In genomic region chr9:128339761-128340690, GRCh38 we compare ENCODE assay signal across 8 cellular contexts. TPM values are rescaled to one million over a fixed set of nuclear protein-coding genes. Genes with fewer than 3 reads are reported as not detected.
A peak's percentile ranks its signal among the peaks of the same experiment; 100 is the strongest.
DNase-seq lines count a peak whose midpoint lies in the region; ATAC-seq and TF ChIP-seq lines count a peak whose summit lies in the region.

SLC27A4 (plus strand) TSS chr9:128340527; CDS start chr9:128343133, 2,606 bp downstream.

- H3K36me3 Mint-ChIP-seq in activated naive CD4-positive, alpha-beta T cell treated with anti-CD3 and anti-CD28 coated beads, Interleukin-2, amount 10 ng/mL, durations not matched to agents 7 days and 5 days, result peaks cover 3% of the 10 kb centered on the region

- DNase-seq in DMS79 (lab: John Stamatoyannopoulos, UW), result peak; percentile 37
- DNase-seq in LHCN-M2 (ENCODE audit: low read depth), result peak; percentile 63
- peak; percentile 94 for DNase-seq in SK-N-SH
- DNase-seq in activated naive CD4-positive, alpha-beta T cell treated with anti-CD3 and anti-CD28 coated beads, Interleukin-2, amount 10 ng/mL, durations not matched to agents 7 days and 5 days, result peak; percentile 87
- DNase-seq in globus pallidus (ENCODE audit: low spot score), result peak; percentile 65
- DNase-seq in occipital lobe (lab: John Stamatoyannopoulos, UW), result peak; percentile 66

- no peaks in the 10 kb centered on the region for H3K9me2 ChIP-seq in SK-N-SH

- H3K4me2 ChIP-seq in SK-N-SH, result peak within 1 kb of the TSS; percentile 99

- CTCF ChIA-PET in SK-N-SH (lab: Yijun Ruan, JAX), result interaction anchor here (1.1 to 1.3 kb wide), 2 partner anchors 43 to 81 kb away, joined by 3 to 5 read pairs; partner anchors contain the start of gene CERCAM
- CTCF ChIA-PET in activated naive CD4-positive, alpha-beta T cell treated with anti-CD3 and anti-CD28 coated beads, Interleukin-2, amount 10 ng/mL, durations not matched to agents 7 days and 5 days (lab: Charles Lee), result no interaction called here

- H3K27ac ChIP-seq in SK-N-SH (ENCODE audit: low read depth in 2 of 2, low read length in 1 of 2) (peak within 1 kb of the TSS; percentile 20 to 44; a peak in 3 of 4 replicates), temporal lobe (ENCODE audit: low read depth, low read length) (no peak within 1 kb of the TSS)

- peak within 1 kb of the TSS; percentile 67 for H3K9ac ChIP-seq in SK-N-SH

- no peaks in the 10 kb centered on the region for H3K9me3 Mint-ChIP-seq in activated naive CD4-positive, alpha-beta T cell treated with anti-CD3 and anti-CD28 coated beads, Interleukin-2, amount 10 ng/mL, durations not matched to agents 7 days and 5 days

- 52% methylated on average over 7 of the region's 75 CpGs for WGBS in SK-N-SH (ENCODE audit: low lambda C conversion rate)

- H4K20me1 ChIP-seq in SK-N-SH (ENCODE audit: insufficient read depth), result 0 out of 2 replicates have a peak, but pooled peaks cover 3% of the 10 kb centered on the region

- peak within 1 kb of the TSS; percentile 73 to 89 for H3K4me3 ChIP-seq in SK-N-SH (ENCODE audit: low read depth in 2 of 2, low read length in 1 of 2)

- H3K4me1 ChIP-seq in SK-N-SH (ENCODE audit: control insufficient read depth in 1 of 2, insufficient read depth in 2 of 2, low read depth in 1 of 2, low read length in 1 of 2), result peaks cover 0 to 6% of the 10 kb centered on the region in 2 experiments; a peak in 1 of 4 replicates

- peaks cover 17 to 20% of the 10 kb centered on the region in 2 experiments for H3K36me3 ChIP-seq in SK-N-SH (replicated peaks in 1 of 2; ENCODE audit: control insufficient read depth in 1 of 2, insufficient read depth in 2 of 2, low read length in 1 of 2)

- H3K27me3 ChIP-seq in SK-N-SH (ENCODE audit: insufficient read depth), result no peaks in the 10 kb centered on the region

- peak within 1 kb of the TSS; percentile 89 for H3K4me3 Mint-ChIP-seq in activated naive CD4-positive, alpha-beta T cell treated with anti-CD3 and anti-CD28 coated beads, Interleukin-2, amount 10 ng/mL, durations not matched to agents 7 days and 5 days

- peaks cover 11% of the 10 kb centered on the region for H3K4me1 Mint-ChIP-seq in activated naive CD4-positive, alpha-beta T cell treated with anti-CD3 and anti-CD28 coated beads, Interleukin-2, amount 10 ng/mL, durations not matched to agents 7 days and 5 days

- no peaks in the 10 kb centered on the region for H3K27me3 Mint-ChIP-seq in activated naive CD4-positive, alpha-beta T cell treated with anti-CD3 and anti-CD28 coated beads, Interleukin-2, amount 10 ng/mL, durations not matched to agents 7 days and 5 days

- H2AFZ ChIP-seq in SK-N-SH (ENCODE audit: low read depth), result peak within 1 kb of the TSS; percentile 100

- TF ChIP-seq RAD21 in SK-N-SH (IDR thresholded peaks at IDR 0.05; ENCODE audit: low read length), result no peak

- peak; percentile 73 for ATAC-seq in GM21723 (IDR thresholded peaks at IDR 0.05; ENCODE audit: unreplicated experiment)

- H3K27ac Mint-ChIP-seq in activated naive CD4-positive, alpha-beta T cell treated with anti-CD3 and anti-CD28 coated beads, Interleukin-2, amount 10 ng/mL, durations not matched to agents 7 days and 5 days, result peak within 1 kb of the TSS; percentile 89

- TF ChIP-seq EP300 in SK-N-SH (IDR thresholded peaks at IDR 0.05; ENCODE audit: borderline replicate concordance in 1 of 2, low read depth in 1 of 2, low read length in 1 of 2), result no peak

- POLR2A ChIA-PET in SK-N-SH (lab: Yijun Ruan, JAX), result no interaction called here

- H3K79me2 ChIP-seq in SK-N-SH (ENCODE audit: insufficient read depth), result peaks cover 19% of the 10 kb centered on the region; the same call in 1 of the 2 replicates

- no peak for TF ChIP-seq CTCF in SK-N-SH (IDR thresholded peaks at IDR 0.05)

- H3K9me3 ChIP-seq in SK-N-SH, result no peaks in the 10 kb centered on the region

- peaks cover 18% of the 10 kb centered on the region for H3F3A ChIP-seq in SK-N-SH (replicated peaks; ENCODE audit: insufficient read depth)

TF ChIP-seq in SK-N-SH, 30 proteins besides CTCF, POLR2A, EP300 and RAD21:
- TF ChIP-seq POLR2AphosphoS5 (IDR thresholded peaks at IDR 0.05; ENCODE audit: low read depth, low read length), result no peak
- TF ChIP-seq MAX (IDR thresholded peaks at IDR 0.05; ENCODE audit: low read depth), result peak; percentile 43; the same call in 1 of the 2 replicates
- TF ChIP-seq MXI1 (IDR thresholded peaks at IDR 0.05; ENCODE audit: low read depth, low read length), result peak; percentile 41; the same call in 1 of the 2 replicates
- no peak for TF ChIP-seq FOXJ3 (CRISPR knock-in tag; IDR thresholded peaks at IDR 0.05)
- TF ChIP-seq TEAD4 (IDR thresholded peaks at IDR 0.05; ENCODE audit: borderline replicate concordance, insufficient read depth), result peak; percentile 41; the same call in 1 of the 2 replicates
- TF ChIP-seq NRF1 (IDR thresholded peaks at IDR 0.05; ENCODE audit: low read depth, low read length), result peak; percentile 71
- no peak for TF ChIP-seq CHD2 (IDR thresholded peaks at IDR 0.05; ENCODE audit: low read length, partially characterized antibody)
- TF ChIP-seq TCF12 (IDR thresholded peaks at IDR 0.05), result no peak
- TF ChIP-seq SIN3A (IDR thresholded peaks at IDR 0.05; ENCODE audit: borderline replicate concordance, low read depth, low read length), result no peak; the same call in 1 of the 2 replicates
- TF ChIP-seq NFIC (IDR thresholded peaks at IDR 0.05; ENCODE audit: borderline replicate concordance), result no peak
- TF ChIP-seq USF2 (IDR thresholded peaks at IDR 0.05; ENCODE audit: borderline replicate concordance, low read depth, low read length), result no peak
- TF ChIP-seq RFX5 (IDR thresholded peaks at IDR 0.05; ENCODE audit: low read length), result no peak

RNA-seq across cellular contexts. Expression of gene SLC27A4, which starts in this region (rescaled TPM):
- total RNA-seq in LHCN-M2 (2014; rRNA removed) (37.3 and 37.5 TPM in 2 replicates), occipital lobe (23.9 TPM), temporal lobe (17.0 TPM)
- polyA plus RNA-seq in LHCN-M2 (2012), result 25.7 TPM
- polyA plus RNA-seq in SK-N-SH (2012; rRNA removed), result 17.9 and 24.1 TPM in 2 replicates
- 10.2 and 15.9 TPM in 2 replicates for polyA plus RNA-seq in SK-N-SH (2012; cell fraction: cytosol; rRNA removed)
- polyA plus RNA-seq in SK-N-SH (2012; cell fraction: nucleus; rRNA removed), result 31.8 and 41.7 TPM in 2 replicates

Comparison
In these comparisons a context has a peak if more than half of its experiments do, and no peak if none do; other contexts are left out.
1. DNase-seq: peak in every context shown above with its lines; median percentile 94 in SK-N-SH; 87 in activated naive CD4-positive, alpha-beta T cell treated with anti-CD3 and anti-CD28 coated beads, Interleukin-2, amount 10 ng/mL, durations not matched to agents 7 days and 5 days; 66 in occipital lobe; 65 in globus pallidus; 63 in LHCN-M2; 37 in DMS79.